In the genomic region with DNA sequence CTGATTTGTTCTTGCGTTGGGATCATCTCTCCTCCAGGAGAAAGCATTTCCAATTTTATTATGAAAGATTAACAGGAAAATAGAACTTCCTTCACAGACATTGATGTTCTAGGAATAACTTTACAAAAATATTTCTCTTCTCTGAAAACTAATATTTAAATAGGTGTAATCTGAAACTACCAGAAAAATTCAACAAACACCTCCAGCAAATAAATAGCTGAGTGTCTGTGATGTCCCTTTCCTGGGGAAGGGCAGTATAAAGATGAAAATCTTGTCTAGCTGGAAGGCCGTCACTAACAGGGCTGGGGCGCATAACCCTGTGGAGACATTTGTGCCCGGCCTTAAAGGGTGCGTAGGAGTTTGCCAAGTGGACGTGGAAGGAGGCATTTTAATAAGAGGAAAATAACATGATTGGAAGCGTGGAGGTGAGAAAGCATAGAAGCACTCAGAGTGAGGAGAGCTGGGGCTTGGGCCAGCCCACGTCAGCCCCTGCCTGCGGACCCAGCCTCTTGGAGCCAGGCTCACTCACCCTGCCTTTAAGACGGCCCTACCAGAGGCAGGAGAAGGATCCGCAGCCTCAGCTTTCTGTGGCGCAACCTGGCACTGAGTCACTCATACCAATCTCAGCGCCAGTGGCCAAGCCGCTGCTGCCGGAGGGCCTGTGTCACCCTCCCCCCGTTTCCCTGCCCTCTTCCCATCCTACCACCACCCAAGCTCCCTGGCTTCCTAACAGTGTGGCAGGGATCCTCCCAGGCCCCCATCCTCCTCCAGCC, we compare ENCODE assay signal across 8 cellular contexts.
DNase-seq lines count a peak whose midpoint lies in the region; ATAC-seq and TF ChIP-seq lines count a peak whose summit lies in the region.

No MANE protein-coding gene starts in this region.

- H3K36me3 Mint-ChIP-seq in stimulated activated naive CD8-positive, alpha-beta T cell treated with anti-CD3 and anti-CD28 coated beads, Interleukin-15, Interleukin-2, amounts not matched to agents 100 ng/mL and 50 ng/mL, for 24 hours (ENCODE audit: low read depth): no peaks in the 10 kb centered on the region
- H3K36me3 Mint-ChIP-seq in endothelial cell (ENCODE audit: low read depth, unreplicated experiment) (no peaks in the 10 kb centered on the region), CD14-positive monocyte (no peaks in the 10 kb centered on the region)

- H3K27ac Mint-ChIP-seq in stimulated activated naive CD8-positive, alpha-beta T cell treated with anti-CD3 and anti-CD28 coated beads, Interleukin-15, Interleukin-2, amounts not matched to agents 100 ng/mL and 50 ng/mL, for 24 hours: peak overlapping the region; percentile 92
- H3K27ac Mint-ChIP-seq in endothelial cell (ENCODE audit: unreplicated experiment) (no peak overlapping the region), CD14-positive monocyte (peak overlapping the region in 1 of 7 donors; percentile 79)

- peaks cover 15% of the 10 kb centered on the region for H3K4me1 ChIP-seq in SJCRH30

- no peaks in the 10 kb centered on the region for H3K9me3 Mint-ChIP-seq in stimulated activated naive CD8-positive, alpha-beta T cell treated with anti-CD3 and anti-CD28 coated beads, Interleukin-15, Interleukin-2, amounts not matched to agents 100 ng/mL and 50 ng/mL, for 24 hours
- H3K9me3 Mint-ChIP-seq in endothelial cell (ENCODE audit: unreplicated experiment) (no peaks in the 10 kb centered on the region), CD14-positive monocyte (peaks cover 0 to 6% (median 0%) of the 10 kb centered on the region in 7 donors)

- no peak overlapping the region for H3K27ac ChIP-seq in SJCRH30

- no peaks in the 10 kb centered on the region for H3K36me3 ChIP-seq in SJCRH30

- TF ChIP-seq CTCF in endothelial cell (IDR thresholded peaks at IDR 0.05; ENCODE audit: unreplicated experiment) (no peak), CD14-positive monocyte (IDR thresholded peaks at IDR 0.05) (no peak)

- peak; percentile 98 for DNase-seq in EL
- peak; percentile 62 to 73 for DNase-seq in activated CD4-positive, alpha-beta T cell treated with anti-CD3 and anti-CD28 coated beads, Interleukin-2, amount 50 U/mL, for 48 hours
- DNase-seq in fibroblast of the conjunctiva (ENCODE audit: low read depth): peak; percentile 77
- no peak for DNase-seq in endothelial cell (ENCODE audit: low spot score)
- no peak for DNase-seq in CD14-positive monocyte (ENCODE audit: low spot score)
- DNase-seq in SJCRH30: no peak

- H3K27me3 ChIP-seq in SJCRH30: no peaks in the 10 kb centered on the region

- H3K4me1 Mint-ChIP-seq in stimulated activated naive CD8-positive, alpha-beta T cell treated with anti-CD3 and anti-CD28 coated beads, Interleukin-15, Interleukin-2, amounts not matched to agents 100 ng/mL and 50 ng/mL, for 24 hours (ENCODE audit: low read depth): peaks cover 68% of the 10 kb centered on the region
- peaks cover 3% of the 10 kb centered on the region for H3K4me1 Mint-ChIP-seq in endothelial cell (ENCODE audit: unreplicated experiment)
- peaks cover 16% of the 10 kb centered on the region for H3K4me1 Mint-ChIP-seq in CD14-positive monocyte

- peak overlapping the region; percentile 77 for H3K4me3 Mint-ChIP-seq in stimulated activated naive CD8-positive, alpha-beta T cell treated with anti-CD3 and anti-CD28 coated beads, Interleukin-15, Interleukin-2, amounts not matched to agents 100 ng/mL and 50 ng/mL, for 24 hours
- H3K4me3 Mint-ChIP-seq in endothelial cell (ENCODE audit: unreplicated experiment) (no peak overlapping the region), CD14-positive monocyte (no peak overlapping the region)

- H3K27me3 Mint-ChIP-seq in stimulated activated naive CD8-positive, alpha-beta T cell treated with anti-CD3 and anti-CD28 coated beads, Interleukin-15, Interleukin-2, amounts not matched to agents 100 ng/mL and 50 ng/mL, for 24 hours: no peaks in the 10 kb centered on the region
- peaks cover 1% of the 10 kb centered on the region for H3K27me3 Mint-ChIP-seq in endothelial cell (ENCODE audit: unreplicated experiment)
- H3K27me3 Mint-ChIP-seq in CD14-positive monocyte (ENCODE audit: low read depth in 3 of 3): peaks cover 3 to 6% (median 5%) of the 10 kb centered on the region in 3 donors

- no peaks in the 10 kb centered on the region for H3K9me3 ChIP-seq in SJCRH30 (replicated peaks)

- intact Hi-C loops in CD14-positive monocyte (cut with micrococcal nuclease): loop anchor here in 1 of 2 donors (10.0 kb wide), 1 partner anchor 483 kb away; no protein-coding TSS in a partner anchor

- H3K4me3 ChIP-seq in SJCRH30: no peak overlapping the region

- ATAC-seq in HG03280 (IDR thresholded peaks at IDR 0.05; ENCODE audit: unreplicated experiment): peak; percentile 22

Comparison
In these comparisons a context has a peak if more than half of its experiments do, and no peak if none do; other contexts are left out.
1. DNase-seq: peak in EL (single experiment), activated CD4-positive, alpha-beta T cell treated with anti-CD3 and anti-CD28 coated beads, Interleukin-2, amount 50 U/mL, for 48 hours (2 of 2) and fibroblast of the conjunctiva (single experiment); none in endothelial cell (single experiment), CD14-positive monocyte (single experiment) and SJCRH30 (0 of 2).